Comparison of ENCODE assay signal across 12 cellular contexts in the genomic region with DNA sequence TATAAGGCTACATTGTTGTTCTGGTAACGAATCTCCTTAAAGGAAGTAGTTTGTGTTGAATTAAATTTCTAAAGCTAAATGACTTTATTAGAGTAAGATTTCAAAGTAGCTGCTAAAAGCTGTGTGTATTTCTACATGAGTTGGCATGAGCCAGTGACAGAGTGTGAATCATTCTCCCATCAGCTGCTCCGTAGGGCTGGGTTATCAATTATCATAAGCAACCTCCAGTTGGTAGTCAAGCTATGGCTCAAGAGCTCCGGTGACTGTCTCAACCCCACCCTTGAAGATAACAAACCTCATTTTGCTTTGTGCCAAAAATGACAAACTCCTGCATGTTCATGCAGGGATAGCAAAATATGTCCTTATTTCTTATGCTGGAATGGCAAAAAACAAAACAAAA.
A peak's percentile ranks its signal among the peaks of the same experiment; 100 is the strongest.
DNase-seq lines count a peak whose midpoint lies in the region; ATAC-seq and TF ChIP-seq lines count a peak whose summit lies in the region.
"Had no signal": no experiment of that assay in that cellular context is flagged by ENCODE, and none has a peak within 500 bp of the region (broad histone marks: within the 10 kb centered on the region; RNA-seq: fewer than 3 reads in every experiment).

No MANE protein-coding gene starts in this region.

- CTCF ChIA-PET in activated CD8-positive, alpha-beta memory T cell treated with anti-CD3 and anti-CD28 coated beads, Interleukin-2, amount 10 ng/mL, durations not matched to agents 7 days and 5 days (lab: Charles Lee): no interaction called here

- no peaks in the 10 kb centered on the region for H3K36me3 Mint-ChIP-seq in activated CD8-positive, alpha-beta memory T cell treated with anti-CD3 and anti-CD28 coated beads, Interleukin-2, amount 10 ng/mL, durations not matched to agents 7 days and 5 days
- H3K36me3 Mint-ChIP-seq: activated naive CD4-positive, alpha-beta T cell treated with anti-CD3 and anti-CD28 coated beads, Interleukin-2, amount 10 ng/mL, durations not matched to agents 7 days and 5 days had no signal

- no peak for TF ChIP-seq CTCF in omental fat pad (IDR thresholded peaks at IDR 0.05)

- no peak overlapping the region for H3K27ac Mint-ChIP-seq in activated CD8-positive, alpha-beta memory T cell treated with anti-CD3 and anti-CD28 coated beads, Interleukin-2, amount 10 ng/mL, durations not matched to agents 7 days and 5 days
- H3K27ac Mint-ChIP-seq: activated CD8-positive, alpha-beta T cell treated with anti-CD3 and anti-CD28 coated beads, Interleukin-2, amount 10 ng/mL, durations not matched to agents 7 days and 5 days; activated naive CD4-positive, alpha-beta T cell treated with anti-CD3 and anti-CD28 coated beads, Interleukin-2, amount 10 ng/mL, durations not matched to agents 7 days and 5 days had no signal

- no peak overlapping the region for H3K27ac ChIP-seq in epithelial cell of prostate

- peak; percentile 83 for ATAC-seq in omental fat pad (ENCODE audit: low FRiP score)
- no peak for ATAC-seq in activated CD8-positive, alpha-beta memory T cell treated with anti-CD3 and anti-CD28 coated beads, Interleukin-2, amount 10 ng/mL, durations not matched to agents 7 days and 5 days
- no peak for ATAC-seq in left lobe of liver
- ATAC-seq: activated CD8-positive, alpha-beta T cell treated with anti-CD3 and anti-CD28 coated beads, Interleukin-2, amount 10 ng/mL, durations not matched to agents 7 days and 5 days had no signal

- DNase-seq in ELR (ENCODE audit: low read depth) (peak; percentile 64), OCI-M1 (lab: John Stamatoyannopoulos, UW) (peak; percentile 76), epithelial cell of prostate (ENCODE audit: low read depth, low spot score) (peak; percentile 20), omental fat pad (ENCODE audit: low spot score) (no peak), left lobe of liver (ENCODE audit: low spot score) (no peak)
- no peak for DNase-seq in activated CD8-positive, alpha-beta memory T cell treated with anti-CD3 and anti-CD28 coated beads, Interleukin-2, amount 10 ng/mL, durations not matched to agents 7 days and 5 days
- no peak for DNase-seq in activated naive CD4-positive, alpha-beta T cell treated with anti-CD3 and anti-CD28 coated beads, Interleukin-2, amount 50 U/mL, for 16 hours
- no peak for DNase-seq in activated naive CD4-positive, alpha-beta T cell treated with Interleukin-2 at 50 U/mL for 16 hours
- DNase-seq: activated CD8-positive, alpha-beta T cell treated with anti-CD3 and anti-CD28 coated beads, Interleukin-2, amount 10 ng/mL, durations not matched to agents 7 days and 5 days; activated naive CD4-positive, alpha-beta T cell treated with anti-CD3 and anti-CD28 coated beads, Interleukin-2, amount 10 ng/mL, durations not matched to agents 7 days and 5 days; cortex of kidney; NCI-H1436 treated with DMSO at 0.1 percent for 48 hours had no signal

- H3K4me3 Mint-ChIP-seq in activated CD8-positive, alpha-beta memory T cell treated with anti-CD3 and anti-CD28 coated beads, Interleukin-2, amount 10 ng/mL, durations not matched to agents 7 days and 5 days: no peak overlapping the region
- H3K4me3 Mint-ChIP-seq: activated CD8-positive, alpha-beta T cell treated with anti-CD3 and anti-CD28 coated beads, Interleukin-2, amount 10 ng/mL, durations not matched to agents 7 days and 5 days; activated naive CD4-positive, alpha-beta T cell treated with anti-CD3 and anti-CD28 coated beads, Interleukin-2, amount 10 ng/mL, durations not matched to agents 7 days and 5 days had no signal

- H3K4me1 Mint-ChIP-seq in activated CD8-positive, alpha-beta memory T cell treated with anti-CD3 and anti-CD28 coated beads, Interleukin-2, amount 10 ng/mL, durations not matched to agents 7 days and 5 days: no peaks in the 10 kb centered on the region
- H3K4me1 Mint-ChIP-seq: activated naive CD4-positive, alpha-beta T cell treated with anti-CD3 and anti-CD28 coated beads, Interleukin-2, amount 10 ng/mL, durations not matched to agents 7 days and 5 days had no signal

- H3K9me3 Mint-ChIP-seq in activated CD8-positive, alpha-beta memory T cell treated with anti-CD3 and anti-CD28 coated beads, Interleukin-2, amount 10 ng/mL, durations not matched to agents 7 days and 5 days (ENCODE audit: low read depth): peaks cover 4% of the 10 kb centered on the region
- H3K9me3 Mint-ChIP-seq: activated naive CD4-positive, alpha-beta T cell treated with anti-CD3 and anti-CD28 coated beads, Interleukin-2, amount 10 ng/mL, durations not matched to agents 7 days and 5 days had no signal

- no peaks in the 10 kb centered on the region for H3K27me3 Mint-ChIP-seq in activated CD8-positive, alpha-beta memory T cell treated with anti-CD3 and anti-CD28 coated beads, Interleukin-2, amount 10 ng/mL, durations not matched to agents 7 days and 5 days
- H3K27me3 Mint-ChIP-seq: activated naive CD4-positive, alpha-beta T cell treated with anti-CD3 and anti-CD28 coated beads, Interleukin-2, amount 10 ng/mL, durations not matched to agents 7 days and 5 days had no signal

Comparison
In these comparisons a context has a peak if more than half of its experiments do, and no peak if none do; other contexts are left out.
1. DNase-seq: peak in ELR (single experiment), OCI-M1 (single experiment) and epithelial cell of prostate (single experiment); none in omental fat pad (single experiment), activated CD8-positive, alpha-beta memory T cell treated with anti-CD3 and anti-CD28 coated beads, Interleukin-2, amount 10 ng/mL, durations not matched to agents 7 days and 5 days (single experiment), activated naive CD4-positive, alpha-beta T cell treated with anti-CD3 and anti-CD28 coated beads, Interleukin-2, amount 50 U/mL, for 16 hours (single experiment), left lobe of liver (single experiment) and activated naive CD4-positive, alpha-beta T cell treated with Interleukin-2 at 50 U/mL for 16 hours (single experiment).